1 cellular context compared by ENCODE assay signal in the genomic region with DNA sequence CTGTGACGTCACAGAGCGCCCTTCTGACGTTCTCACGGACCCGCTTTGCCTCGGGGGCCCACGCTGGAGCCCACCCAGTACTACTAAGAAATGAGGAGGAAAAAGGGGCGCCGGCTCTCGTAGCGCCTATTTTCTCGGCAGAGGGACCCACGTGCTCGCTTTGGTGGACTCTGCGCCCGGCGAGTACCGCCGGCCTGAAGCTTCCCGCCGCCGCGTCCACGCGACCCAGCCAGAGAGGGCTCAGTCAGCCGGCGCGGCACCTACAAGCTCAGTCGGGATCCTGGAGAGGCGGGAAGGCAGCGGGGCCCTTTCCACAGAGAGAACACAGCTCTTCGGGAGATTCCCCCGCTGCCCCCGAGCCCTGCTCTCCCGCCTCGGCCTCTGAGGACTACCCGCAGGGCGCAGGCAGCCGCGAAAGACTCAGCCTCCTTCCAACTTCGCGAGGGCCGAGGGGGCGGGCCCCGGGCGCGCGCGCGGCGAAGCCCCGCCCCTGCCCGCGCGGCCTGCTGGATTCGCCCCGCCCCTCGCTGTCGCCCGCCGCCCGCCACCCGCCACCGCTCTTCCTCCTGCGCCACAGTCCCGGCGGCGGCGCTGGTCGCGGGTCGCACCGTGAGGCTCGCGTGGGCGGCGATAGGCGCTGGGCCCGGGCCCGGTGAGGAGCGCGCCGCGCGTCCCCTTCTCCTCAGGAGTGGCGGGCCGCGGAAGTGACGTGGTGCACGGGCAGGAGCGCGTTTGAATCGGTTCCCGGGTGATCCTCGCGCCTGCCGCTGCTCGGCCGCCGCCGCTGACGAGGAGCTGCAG.
TF ChIP-seq lines count a peak whose summit lies in the region.

TSS of gene SMCHD1 (plus strand) at position 574 of the 801 bp plus-strand sequence. CDS start 350 bp downstream, outside the sequence.

TF ChIP-seq in K562, 482 proteins besides CTCF, POLR2A, EP300 and RAD21 (continued from another document and continues in another):
- TF ChIP-seq, protein P1, sequence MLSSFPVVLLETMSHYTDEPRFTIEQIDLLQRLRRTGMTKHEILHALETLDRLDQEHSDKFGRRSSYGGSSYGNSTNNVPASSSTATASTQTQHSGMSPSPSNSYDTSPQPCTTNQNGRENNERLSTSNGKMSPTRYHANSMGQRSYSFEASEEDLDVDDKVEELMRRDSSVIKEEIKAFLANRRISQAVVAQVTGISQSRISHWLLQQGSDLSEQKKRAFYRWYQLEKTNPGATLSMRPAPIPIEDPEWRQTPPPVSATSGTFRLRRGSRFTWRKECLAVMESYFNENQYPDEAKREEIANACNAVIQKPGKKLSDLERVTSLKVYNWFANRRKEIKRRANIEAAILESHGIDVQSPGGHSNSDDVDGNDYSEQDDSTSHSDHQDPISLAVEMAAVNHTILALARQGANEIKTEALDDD (IDR thresholded peaks at IDR 0.05): no peak
- TF ChIP-seq BRF1 (IDR thresholded peaks at IDR 0.05; ENCODE audit: borderline replicate concordance, extremely low read depth, insufficient read length) (no peak), HDAC6 (IDR thresholded peaks at IDR 0.05; ENCODE audit: low read depth, low read length) (no peak), SNAPC5 (CRISPR knock-in tag; IDR thresholded peaks at IDR 0.05) (no peak), CREB3 (tag; conservative IDR thresholded peaks at IDR 0.05; ENCODE audit: low read depth) (no peak), RBM14 (IDR thresholded peaks at IDR 0.05; ENCODE audit: borderline replicate concordance, insufficient read depth, low read depth, low read length) (no peak), RBFOX2 (IDR thresholded peaks at IDR 0.05; ENCODE audit: low read depth, low read length) (peak; percentile 96), SAP30 (IDR thresholded peaks at IDR 0.05; ENCODE audit: borderline replicate concordance, insufficient read depth, low read depth, low read length, poor library complexity, severe bottlenecking) (peak; percentile 80), TRIM24 (IDR thresholded peaks at IDR 0.05) (no peak; a peak in 2 of 4 replicates), TAF7 (tag; IDR thresholded peaks at IDR 0.05) (peak; percentile 61; the same call in 1 of the 2 replicates), SIX5 (IDR thresholded peaks at IDR 0.05; ENCODE audit: borderline replicate concordance in 1 of 2, insufficient read depth in 1 of 2, low read depth in 1 of 2, low read length in 2 of 2) (no peak), SNIP1 (IDR thresholded peaks at IDR 0.05; ENCODE audit: low read depth) (no peak), DACH1 (IDR thresholded peaks at IDR 0.05; ENCODE audit: partially characterized antibody) (no peak), VEZF1 (CRISPR knock-in tag; IDR thresholded peaks at IDR 0.05) (peak; percentile 76; the same call in 1 of the 2 replicates), CGGBP1 (CRISPR knock-in tag; IDR thresholded peaks at IDR 0.05) (no peak), E2F4 (CRISPR knock-in tag; IDR thresholded peaks at IDR 0.05; ENCODE audit: low read depth) (peak; percentile 84), USF1 (CRISPR knock-in tag; IDR thresholded peaks at IDR 0.05) (peak; percentile 70), ZNF133 (CRISPR knock-in tag; IDR thresholded peaks at IDR 0.05) (no peak), TCF7 (IDR thresholded peaks at IDR 0.05; ENCODE audit: borderline replicate concordance) (no peak; the same call in 1 of the 2 replicates), MCM7 (IDR thresholded peaks at IDR 0.05) (no peak), ILF3 (IDR thresholded peaks at IDR 0.05; ENCODE audit: borderline replicate concordance) (peak; percentile 82; the same call in 1 of the 2 replicates), ZNF644 (tag; IDR thresholded peaks at IDR 0.05; ENCODE audit: low read depth) (0 out of 2 replicates have a peak, but pooled peaks have one; percentile 62), DNMT1 (IDR thresholded peaks at IDR 0.05) (no peak), SMARCA5 (IDR thresholded peaks at IDR 0.05) (no peak), LEF1 (IDR thresholded peaks at IDR 0.05) (no peak), LARP7 (IDR thresholded peaks at IDR 0.05) (no peak), MAZ (CRISPR knock-in tag; conservative IDR thresholded peaks at IDR 0.05 in 1 of 2, IDR thresholded peaks at IDR 0.05 in 1 of 2) (peak; percentile 72 to 90), NFIX (CRISPR knock-in tag; IDR thresholded peaks at IDR 0.05; ENCODE audit: low read depth) (no peak), KDM5B (IDR thresholded peaks at IDR 0.05; ENCODE audit: insufficient replicate concordance, low read depth, low read length) (peak; percentile 96), CXXC5 (CRISPR knock-in tag; IDR thresholded peaks at IDR 0.05) (peak; percentile 92), HNRNPL (IDR thresholded peaks at IDR 0.05; ENCODE audit: low read depth, low read length) (peak; percentile 72; the same call in 1 of the 2 replicates), ADNP (tag; IDR thresholded peaks at IDR 0.05) (no peak), RB1 (IDR thresholded peaks at IDR 0.05; ENCODE audit: low read depth) (peak; percentile 81), STAG1 (CRISPR knock-in tag; IDR thresholded peaks at IDR 0.05; ENCODE audit: borderline replicate concordance) (peak; percentile 53), BHLHE40 (IDR thresholded peaks at IDR 0.05; ENCODE audit: low read length) (peak; percentile 78), DMBX1 (CRISPR knock-in tag; IDR thresholded peaks at IDR 0.05; ENCODE audit: borderline replicate concordance) (no peak), ZBTB7A (IDR thresholded peaks at IDR 0.05; ENCODE audit: borderline replicate concordance, control insufficient read depth, low read depth, low read length) (peak; percentile 88; the same call in 1 of the 2 replicates), ZNF124 (CRISPR knock-in tag; IDR thresholded peaks at IDR 0.05) (no peak), U2AF1 (optimal IDR thresholded peaks at IDR 0.05; ENCODE audit: low read depth, low read length) (peak; percentile 53)
- TF ChIP-seq, protein P2, sequence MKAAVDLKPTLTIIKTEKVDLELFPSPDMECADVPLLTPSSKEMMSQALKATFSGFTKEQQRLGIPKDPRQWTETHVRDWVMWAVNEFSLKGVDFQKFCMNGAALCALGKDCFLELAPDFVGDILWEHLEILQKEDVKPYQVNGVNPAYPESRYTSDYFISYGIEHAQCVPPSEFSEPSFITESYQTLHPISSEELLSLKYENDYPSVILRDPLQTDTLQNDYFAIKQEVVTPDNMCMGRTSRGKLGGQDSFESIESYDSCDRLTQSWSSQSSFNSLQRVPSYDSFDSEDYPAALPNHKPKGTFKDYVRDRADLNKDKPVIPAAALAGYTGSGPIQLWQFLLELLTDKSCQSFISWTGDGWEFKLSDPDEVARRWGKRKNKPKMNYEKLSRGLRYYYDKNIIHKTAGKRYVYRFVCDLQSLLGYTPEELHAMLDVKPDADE (conservative IDR thresholded peaks at IDR 0.05; ENCODE audit: control insufficient read depth, low read depth, low read length): peak; percentile 85
- TF ChIP-seq, protein P3, sequence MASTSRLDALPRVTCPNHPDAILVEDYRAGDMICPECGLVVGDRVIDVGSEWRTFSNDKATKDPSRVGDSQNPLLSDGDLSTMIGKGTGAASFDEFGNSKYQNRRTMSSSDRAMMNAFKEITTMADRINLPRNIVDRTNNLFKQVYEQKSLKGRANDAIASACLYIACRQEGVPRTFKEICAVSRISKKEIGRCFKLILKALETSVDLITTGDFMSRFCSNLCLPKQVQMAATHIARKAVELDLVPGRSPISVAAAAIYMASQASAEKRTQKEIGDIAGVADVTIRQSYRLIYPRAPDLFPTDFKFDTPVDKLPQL (IDR thresholded peaks at IDR 0.05; ENCODE audit: extremely low read depth, insufficient read length): no peak
- TF ChIP-seq, protein P4, sequence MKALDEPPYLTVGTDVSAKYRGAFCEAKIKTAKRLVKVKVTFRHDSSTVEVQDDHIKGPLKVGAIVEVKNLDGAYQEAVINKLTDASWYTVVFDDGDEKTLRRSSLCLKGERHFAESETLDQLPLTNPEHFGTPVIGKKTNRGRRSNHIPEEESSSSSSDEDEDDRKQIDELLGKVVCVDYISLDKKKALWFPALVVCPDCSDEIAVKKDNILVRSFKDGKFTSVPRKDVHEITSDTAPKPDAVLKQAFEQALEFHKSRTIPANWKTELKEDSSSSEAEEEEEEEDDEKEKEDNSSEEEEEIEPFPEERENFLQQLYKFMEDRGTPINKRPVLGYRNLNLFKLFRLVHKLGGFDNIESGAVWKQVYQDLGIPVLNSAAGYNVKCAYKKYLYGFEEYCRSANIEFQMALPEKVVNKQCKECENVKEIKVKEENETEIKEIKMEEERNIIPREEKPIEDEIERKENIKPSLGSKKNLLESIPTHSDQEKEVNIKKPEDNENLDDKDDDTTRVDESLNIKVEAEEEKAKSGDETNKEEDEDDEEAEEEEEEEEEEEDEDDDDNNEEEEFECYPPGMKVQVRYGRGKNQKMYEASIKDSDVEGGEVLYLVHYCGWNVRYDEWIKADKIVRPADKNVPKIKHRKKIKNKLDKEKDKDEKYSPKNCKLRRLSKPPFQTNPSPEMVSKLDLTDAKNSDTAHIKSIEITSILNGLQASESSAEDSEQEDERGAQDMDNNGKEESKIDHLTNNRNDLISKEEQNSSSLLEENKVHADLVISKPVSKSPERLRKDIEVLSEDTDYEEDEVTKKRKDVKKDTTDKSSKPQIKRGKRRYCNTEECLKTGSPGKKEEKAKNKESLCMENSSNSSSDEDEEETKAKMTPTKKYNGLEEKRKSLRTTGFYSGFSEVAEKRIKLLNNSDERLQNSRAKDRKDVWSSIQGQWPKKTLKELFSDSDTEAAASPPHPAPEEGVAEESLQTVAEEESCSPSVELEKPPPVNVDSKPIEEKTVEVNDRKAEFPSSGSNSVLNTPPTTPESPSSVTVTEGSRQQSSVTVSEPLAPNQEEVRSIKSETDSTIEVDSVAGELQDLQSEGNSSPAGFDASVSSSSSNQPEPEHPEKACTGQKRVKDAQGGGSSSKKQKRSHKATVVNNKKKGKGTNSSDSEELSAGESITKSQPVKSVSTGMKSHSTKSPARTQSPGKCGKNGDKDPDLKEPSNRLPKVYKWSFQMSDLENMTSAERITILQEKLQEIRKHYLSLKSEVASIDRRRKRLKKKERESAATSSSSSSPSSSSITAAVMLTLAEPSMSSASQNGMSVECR (CRISPR knock-in tag; IDR thresholded peaks at IDR 0.05): no peak; the same call in none of the 2 replicates
- TF ChIP-seq, protein P5, sequence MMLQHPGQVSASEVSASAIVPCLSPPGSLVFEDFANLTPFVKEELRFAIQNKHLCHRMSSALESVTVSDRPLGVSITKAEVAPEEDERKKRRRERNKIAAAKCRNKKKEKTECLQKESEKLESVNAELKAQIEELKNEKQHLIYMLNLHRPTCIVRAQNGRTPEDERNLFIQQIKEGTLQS (IDR thresholded peaks at IDR 0.05): peak; percentile 65; the same call in 1 of the 2 replicates
- TF ChIP-seq, protein P5 (CRISPR knock-in tag; conservative IDR thresholded peaks at IDR 0.05): no peak
- TF ChIP-seq, protein P6, sequence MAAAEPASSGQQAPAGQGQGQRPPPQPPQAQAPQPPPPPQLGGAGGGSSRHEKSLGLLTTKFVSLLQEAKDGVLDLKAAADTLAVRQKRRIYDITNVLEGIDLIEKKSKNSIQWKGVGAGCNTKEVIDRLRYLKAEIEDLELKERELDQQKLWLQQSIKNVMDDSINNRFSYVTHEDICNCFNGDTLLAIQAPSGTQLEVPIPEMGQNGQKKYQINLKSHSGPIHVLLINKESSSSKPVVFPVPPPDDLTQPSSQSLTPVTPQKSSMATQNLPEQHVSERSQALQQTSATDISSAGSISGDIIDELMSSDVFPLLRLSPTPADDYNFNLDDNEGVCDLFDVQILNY (CRISPR knock-in tag; IDR thresholded peaks at IDR 0.05): peak; percentile 93; the same call in 1 of the 2 replicates
